Comparison of ENCODE assay signal across 8 cellular contexts in genomic region chr22:46073683-46074504, GRCh38.
DNase-seq lines count a peak whose midpoint lies in the region; ATAC-seq and TF ChIP-seq lines count a peak whose summit lies in the region.

No MANE protein-coding gene starts in this region.

- H3K27ac Mint-ChIP-seq in stimulated activated memory B cell treated with anti-CD40 and anti-IgM and Interleukin-4, amounts not matched to agents 10 μg/mL and 1 μg/mL and 100 μg/mL, for 72 hours, result no peak overlapping the region

- peaks cover 58% of the 10 kb centered on the region for H4K20me1 ChIP-seq in DND-41 (ENCODE audit: insufficient read depth, low read length)
- no peaks in the 10 kb centered on the region for H4K20me1 ChIP-seq in OCI-LY1 (ENCODE audit: insufficient read depth, low read length)
- H4K20me1 ChIP-seq in osteoblast (ENCODE audit: insufficient read depth, low read length), result peaks cover 60% of the 10 kb centered on the region

- H3K9me3 Mint-ChIP-seq in stimulated activated memory B cell treated with anti-CD40 and anti-IgM and Interleukin-4, amounts not matched to agents 10 μg/mL and 1 μg/mL and 100 μg/mL, for 72 hours, result no peaks in the 10 kb centered on the region

- H3K27ac ChIP-seq in DND-41 (ENCODE audit: low read length) (peak overlapping the region; percentile 93), OCI-LY1 (ENCODE audit: low read depth, low read length, poor library complexity, severe bottlenecking) (no peak overlapping the region), esophagus muscularis mucosa (replicated peaks in 1 of 4) (peak overlapping the region; percentile 92 to 98 (median 96)), osteoblast (ENCODE audit: low read depth, low read length) (peak overlapping the region; percentile 96)

- H3K27me3 ChIP-seq in DND-41 (ENCODE audit: insufficient read depth, low read length, poor library complexity) (no peaks in the 10 kb centered on the region), OCI-LY1 (ENCODE audit: insufficient read depth, low read length) (no peaks in the 10 kb centered on the region), esophagus muscularis mucosa (no peaks in the 10 kb centered on the region), osteoblast (ENCODE audit: insufficient read depth, low read length) (no peaks in the 10 kb centered on the region)

- H3K4me3 ChIP-seq in DND-41 (ENCODE audit: low read depth in 1 of 2, low read length in 2 of 2) (peak overlapping the region; percentile 54 to 90), OCI-LY1 (ENCODE audit: low read depth, low read length, poor library complexity, severe bottlenecking) (peak overlapping the region; percentile 60), esophagus muscularis mucosa (peak overlapping the region; percentile 85 to 92 (median 88)), osteoblast (ENCODE audit: insufficient read depth, low read length) (peak overlapping the region; percentile 80)

- H3K9ac ChIP-seq in DND-41 (ENCODE audit: low read depth, low read length), result peak overlapping the region; percentile 96
- no peak overlapping the region; the same call in 1 of the 2 replicates for H3K9ac ChIP-seq in OCI-LY1 (ENCODE audit: low read length)

- H3K9me3 ChIP-seq in DND-41 (ENCODE audit: insufficient read depth, low read length, severe bottlenecking) (no peaks in the 10 kb centered on the region), OCI-LY1 (ENCODE audit: low read length) (no peaks in the 10 kb centered on the region), esophagus muscularis mucosa (no peaks in the 10 kb centered on the region), osteoblast (ENCODE audit: low read depth, low read length) (no peaks in the 10 kb centered on the region)

- no peaks in the 10 kb centered on the region for H3K36me3 Mint-ChIP-seq in stimulated activated memory B cell treated with anti-CD40 and anti-IgM and Interleukin-4, amounts not matched to agents 10 μg/mL and 1 μg/mL and 100 μg/mL, for 72 hours

- no peak overlapping the region for H3K4me3 Mint-ChIP-seq in stimulated activated memory B cell treated with anti-CD40 and anti-IgM and Interleukin-4, amounts not matched to agents 10 μg/mL and 1 μg/mL and 100 μg/mL, for 72 hours

- H3K4me2 ChIP-seq in DND-41 (ENCODE audit: insufficient read depth, low read length), result peak overlapping the region; percentile 85
- peak overlapping the region; percentile 47; the same call in 1 of the 2 replicates for H3K4me2 ChIP-seq in OCI-LY1 (ENCODE audit: low read length)
- peak overlapping the region; percentile 94 for H3K4me2 ChIP-seq in osteoblast (ENCODE audit: insufficient read depth, low read length)

- no peaks in the 10 kb centered on the region for H3F3A ChIP-seq in OCI-LY1 (ENCODE audit: insufficient read depth, low read length)

- peaks cover 51% of the 10 kb centered on the region for H3K4me1 ChIP-seq in DND-41 (ENCODE audit: insufficient read depth, low read length)
- peaks cover 36% of the 10 kb centered on the region for H3K4me1 ChIP-seq in OCI-LY1 (ENCODE audit: insufficient read depth, low read length, severe bottlenecking)
- H3K4me1 ChIP-seq in esophagus muscularis mucosa, result peaks cover 51 to 71% (median 66%) of the 10 kb centered on the region in 4 donors
- H3K4me1 ChIP-seq in osteoblast (ENCODE audit: insufficient read depth, low read length), result peaks cover 44% of the 10 kb centered on the region

- 20% methylated on average over 20 of the region's 28 CpGs for WGBS in esophagus muscularis mucosa

- H3K27me3 Mint-ChIP-seq in stimulated activated memory B cell treated with anti-CD40 and anti-IgM and Interleukin-4, amounts not matched to agents 10 μg/mL and 1 μg/mL and 100 μg/mL, for 72 hours, result no peaks in the 10 kb centered on the region

- H3K9me2 ChIP-seq in OCI-LY1 (ENCODE audit: low read depth, low read length), result no peaks in the 10 kb centered on the region

- intact Hi-C loops in esophagus muscularis mucosa (cut with DNase I), result loop anchor here (5.0 kb wide), 1 partner anchor 62 kb away; no protein-coding TSS in a partner anchor

- ATAC-seq in DND-41 (ENCODE audit: insufficient read depth, low read depth), result no peak
- ATAC-seq in GM19467 (IDR thresholded peaks at IDR 0.05; ENCODE audit: unreplicated experiment), result no peak
- no peak for ATAC-seq in stimulated activated memory B cell treated with anti-CD40 and anti-IgM and Interleukin-4, amounts not matched to agents 10 μg/mL and 1 μg/mL and 100 μg/mL, for 72 hours
- ATAC-seq in GM21529 (IDR thresholded peaks at IDR 0.05; ENCODE audit: unreplicated experiment), result no peak
- no peak for ATAC-seq in GM18519 (IDR thresholded peaks at IDR 0.05; ENCODE audit: low FRiP score, unreplicated experiment)

- DNase-seq in DND-41 (peak; percentile 25), esophagus muscularis mucosa (ENCODE audit: extremely low spot score) (no peak), osteoblast (ENCODE audit: insufficient read length, low spot score, missing footprints) (no peak)

- peaks cover 42% of the 10 kb centered on the region for H3K4me1 Mint-ChIP-seq in stimulated activated memory B cell treated with anti-CD40 and anti-IgM and Interleukin-4, amounts not matched to agents 10 μg/mL and 1 μg/mL and 100 μg/mL, for 72 hours

- TF ChIP-seq CTCF in DND-41 (IDR thresholded peaks at IDR 0.05; ENCODE audit: borderline replicate concordance, extremely low read depth, low read length, poor library complexity, severe bottlenecking), result no peak
- TF ChIP-seq CTCF in OCI-LY1 (IDR thresholded peaks at IDR 0.05; ENCODE audit: low read length), result no peak
- no peak for TF ChIP-seq CTCF in esophagus muscularis mucosa (IDR thresholded peaks at IDR 0.05)
- TF ChIP-seq CTCF in osteoblast (IDR thresholded peaks at IDR 0.05; ENCODE audit: extremely low read depth, low read depth, low read length), result no peak

- TF ChIP-seq POLR2A in esophagus muscularis mucosa (IDR thresholded peaks at IDR 0.05; ENCODE audit: low read depth), result peak; percentile 24

- H3K36me3 ChIP-seq in DND-41 (ENCODE audit: insufficient read depth, low read length) (peaks cover 68% of the 10 kb centered on the region), OCI-LY1 (ENCODE audit: insufficient read depth, low read length) (no peaks in the 10 kb centered on the region; the same call in 1 of the 2 replicates), esophagus muscularis mucosa (peaks cover 0 to 16% (median 0%) of the 10 kb centered on the region in 4 donors), osteoblast (ENCODE audit: insufficient read depth, low read length) (peaks cover 65% of the 10 kb centered on the region)

- no peak for TF ChIP-seq EP300 in esophagus muscularis mucosa (IDR thresholded peaks at IDR 0.05)

- no peak overlapping the region for H2AFZ ChIP-seq in DND-41 (ENCODE audit: low read depth, low read length)
- no peak overlapping the region for H2AFZ ChIP-seq in OCI-LY1 (ENCODE audit: low read length)
- H2AFZ ChIP-seq in osteoblast (ENCODE audit: low read length), result no peak overlapping the region

- peaks cover 96% of the 10 kb centered on the region for H3K79me2 ChIP-seq in DND-41 (ENCODE audit: insufficient read depth, low read length)
- peaks cover 10% of the 10 kb centered on the region; the same call in 1 of the 2 replicates for H3K79me2 ChIP-seq in OCI-LY1 (ENCODE audit: insufficient read depth, low read length)
- peaks cover 89% of the 10 kb centered on the region for H3K79me2 ChIP-seq in osteoblast (ENCODE audit: insufficient read depth, low read length)
